In the genomic region with DNA sequence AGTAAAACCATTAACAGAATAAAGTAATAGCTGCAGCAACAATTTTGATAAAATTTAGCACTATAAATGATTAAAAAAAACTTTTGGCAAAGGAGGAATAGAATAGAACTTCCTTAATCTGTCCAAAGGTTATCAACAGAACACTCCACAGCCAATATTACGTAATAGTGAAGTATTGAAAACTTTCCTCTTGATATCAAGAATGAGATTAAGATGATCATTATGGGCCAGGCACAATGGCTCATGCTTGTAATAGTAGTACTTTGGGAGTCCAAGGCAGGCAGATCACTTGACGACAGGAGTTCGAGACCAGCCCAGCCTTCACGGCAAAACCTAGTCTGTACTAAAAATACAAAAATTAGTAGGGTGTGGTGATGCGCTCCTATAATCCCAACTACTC, we compare ENCODE assay signal across 21 cellular contexts. TPM values are rescaled to one million over a fixed set of nuclear protein-coding genes. Genes with fewer than 3 reads are reported as not detected.
DNase-seq lines count a peak whose midpoint lies in the region; ATAC-seq, FAIRE-seq and TF ChIP-seq lines count a peak whose summit lies in the region.
"Had no signal": no experiment of that assay in that cellular context is flagged by ENCODE, and none has a peak within 500 bp of the region (broad histone marks: within the 10 kb centered on the region; RNA-seq: fewer than 3 reads in every experiment).

No MANE protein-coding gene starts in this region.

- no TSS peak for BruUV-seq in HepG2 (replicated peaks; lab: Mats Ljungman, UMichigan)

- H2BK120ac ChIP-seq in H1 (replicated peaks; ENCODE audit: low read depth, low read length), result no peak overlapping the region

- H2BK20ac ChIP-seq in H1 (ENCODE audit: low read length), result no peak overlapping the region

- no peaks in the 10 kb centered on the region for H3K79me2 ChIP-seq in HepG2 (ENCODE audit: insufficient read depth, low read length)
- H3K79me2 ChIP-seq in H1 (ENCODE audit: control insufficient read depth in 1 of 2, insufficient read depth in 2 of 2, low read length in 2 of 2), result no peaks in the 10 kb centered on the region

- H3K9ac ChIP-seq in HepG2 (ENCODE audit: insufficient read depth, low read depth, low read length) (no peak overlapping the region), H1 (replicated peaks in 1 of 4; ENCODE audit: extremely low read depth in 1 of 4, low read depth in 3 of 4, low read length in 3 of 4) (no peak overlapping the region)
- H3K9ac ChIP-seq: BLaER1 treated with 17β-estradiol and CSF1 and Interleukin-3, amounts not matched to agents 10 nM and 100 nM had no signal

- CTCF ChIA-PET in HepG2 (lab: Yijun Ruan, JAX; ENCODE audit: low intra/inter-chr PET ratio, low total read pairs), result no interaction called here
- CTCF ChIA-PET in H1 (lab: Charles Lee; ENCODE audit: partially characterized antibody), result no interaction called here

- no peak overlapping the region for H3K18ac ChIP-seq in H1 (ENCODE audit: extremely low read depth, low read length)

- no peak overlapping the region for H3K14ac ChIP-seq in H1 (ENCODE audit: insufficient read length)

- H2BK5ac ChIP-seq in H1 (ENCODE audit: low read depth, low read length), result no peak overlapping the region

- H4K91ac ChIP-seq in H1 (replicated peaks; ENCODE audit: insufficient read length, low read length), result no peak overlapping the region

- TF ChIP-seq RAD21 in HepG2 (CRISPR knock-in tag; IDR thresholded peaks at IDR 0.05), result no peak
- TF ChIP-seq RAD21 in H1 (IDR thresholded peaks at IDR 0.05 in 1 of 2, conservative IDR thresholded peaks at IDR 0.05 in 1 of 2; ENCODE audit: low read depth in 2 of 2, low read length in 2 of 2), result no peak

- H4K20me1 ChIP-seq in HepG2 (ENCODE audit: insufficient read depth, low read length) (no peaks in the 10 kb centered on the region), H1 (replicated peaks in 1 of 2; ENCODE audit: control insufficient read depth in 1 of 2, insufficient read depth in 2 of 2, low read length in 2 of 2) (no peaks in the 10 kb centered on the region)
- H4K20me1 ChIP-seq: BLaER1 treated with 17β-estradiol and CSF1 and Interleukin-3, amounts not matched to agents 10 nM and 100 nM had no signal

- H3K23me2 ChIP-seq in H1 (ENCODE audit: low read depth, low read length), result no peaks in the 10 kb centered on the region

- H3K23ac ChIP-seq in H1 (ENCODE audit: insufficient read length), result no peak overlapping the region

- H2AFZ ChIP-seq in HepG2 (ENCODE audit: low read length), result no peak overlapping the region
- H2AFZ ChIP-seq in H1 (ENCODE audit: low read length), result no peak overlapping the region

- H3K56ac ChIP-seq in H1 (replicated peaks; ENCODE audit: insufficient read length, low read depth, low read length), result no peak overlapping the region

- peaks cover 4 to 24% of the 10 kb centered on the region in 2 experiments; a peak in 4 of 5 replicates for H3K36me3 ChIP-seq in HepG2 (replicated peaks in 1 of 2; ENCODE audit: control insufficient read depth in 1 of 2, insufficient read depth in 2 of 2, low read length in 2 of 2)
- no peaks in the 10 kb centered on the region for H3K36me3 ChIP-seq in right lobe of liver
- no peaks in the 10 kb centered on the region; a peak in 1 of 8 replicates for H3K36me3 ChIP-seq in H1 (ENCODE audit: control insufficient read depth in 2 of 4, insufficient read depth in 4 of 4, low read length in 3 of 4)
- no peaks in the 10 kb centered on the region for H3K36me3 ChIP-seq in small intestine (ENCODE audit: control insufficient read depth in 2 of 2, insufficient read depth in 2 of 2, low read length in 2 of 2)
- H3K36me3 ChIP-seq: BLaER1 treated with 17β-estradiol and CSF1 and Interleukin-3, amounts not matched to agents 10 nM and 100 nM had no signal

- no peak for TF ChIP-seq POLR2A in HepG2 (IDR thresholded peaks at IDR 0.05; ENCODE audit: insufficient read depth in 1 of 2, low read depth in 2 of 2, low read length in 2 of 2)
- no peak for TF ChIP-seq POLR2A in right lobe of liver (IDR thresholded peaks at IDR 0.05)
- no peak for TF ChIP-seq POLR2A in H1 (IDR thresholded peaks at IDR 0.05; ENCODE audit: control extremely low read depth in 1 of 2, low read depth in 2 of 2, low read length in 2 of 2)

- H4K8ac ChIP-seq in H1 (ENCODE audit: extremely low read depth, insufficient read depth, low read length), result no peak overlapping the region

- no peak overlapping the region for H2BK12ac ChIP-seq in H1 (ENCODE audit: low read depth, low read length)

- no peak for DNase-seq in HepG2 (ENCODE audit: low spot score)
- no peak for DNase-seq in right lobe of liver
- no peak for DNase-seq in H1 (ENCODE audit: low read depth in 1 of 2, low spot score in 2 of 2)
- DNase-seq in small intestine, result peak; percentile 20
- DNase-seq: AML-193; Caco-2; Calu3; CD4-positive, alpha-beta T cell; CD8-positive, alpha-beta T cell; DMS79 treated with DMSO at 0.1 percent for 48 hours; GF-D8 had no signal

- in situ Hi-C loops in HepG2 (cut with HindIII; ENCODE audit: extremely low pct_ligation_motif_present, low pct_unique_long_range_greater_than_20kb), result no loop called here

- FAIRE-seq in HepG2 (lab: Jason Lieb, UNC) (no peak), H1 (lab: Jason Lieb, UNC) (no peak), small intestine (lab: Jason Lieb, UNC) (no peak)
- FAIRE-seq: A549, D721Med, GM12891 had no signal

- 97% methylated on average over 5 of the region's 5 CpGs for WGBS in HepG2 (ENCODE audit: low lambda C conversion rate)
- 96% methylated on average over 5 of the region's 5 CpGs for WGBS in right lobe of liver (ENCODE audit: insufficient coverage, low coverage, low lambda C conversion rate, missing lambda C conversion rate)
- 95% methylated on average over 5 of the region's 5 CpGs; no CpG with 5 or more reads in 1 of the 2 experiments for WGBS in H1 (ENCODE audit: extremely low coverage in 1 of 2, insufficient coverage in 1 of 2, insufficient read length in 1 of 2, insufficient replicate concordance in 2 of 2, low coverage in 1 of 2, low lambda C conversion rate in 2 of 2, missing lambda C conversion rate in 1 of 2), 2 experiments
- WGBS in small intestine, 3 donors, result 86 to 94% (median 88%) methylated on average over 5 of the region's 5 CpGs

- H4K5ac ChIP-seq in H1 (ENCODE audit: insufficient read length, low read depth, low read length), result no peak overlapping the region

- TF ChIP-seq EP300 in HepG2 (IDR thresholded peaks at IDR 0.05; ENCODE audit: low read depth in 2 of 2, low read length in 2 of 2) (no peak), HepG2 (CRISPR knock-in tag; IDR thresholded peaks at IDR 0.05; ENCODE audit: borderline replicate concordance) (no peak), H1 (IDR thresholded peaks at IDR 0.05; ENCODE audit: borderline replicate concordance in 1 of 2, low read depth in 2 of 2, low read length in 2 of 2) (no peak)

- H3K4me1 ChIP-seq in HepG2 (ENCODE audit: insufficient read depth, low read length), result no peaks in the 10 kb centered on the region
- H3K4me1 ChIP-seq in right lobe of liver, result no peaks in the 10 kb centered on the region
- H3K4me1 ChIP-seq in H1 (replicated peaks in 1 of 4; ENCODE audit: control insufficient read depth in 3 of 4, insufficient read depth in 4 of 4, low read length in 3 of 4), result peaks cover 4 to 8% (median 6%) of the 10 kb centered on the region in 4 experiments; a peak in 6 of 7 replicates
- peaks cover 0 to 2% of the 10 kb centered on the region in 2 donors for H3K4me1 ChIP-seq in small intestine (ENCODE audit: control insufficient read depth in 2 of 2, insufficient read depth in 1 of 2, low read depth in 1 of 2, low read length in 1 of 2)
- H3K4me1 ChIP-seq: A549; BLaER1 treated with 17β-estradiol and CSF1 and Interleukin-3, amounts not matched to agents 10 nM and 100 nM; Caco-2 had no signal

- H2AK5ac ChIP-seq in H1 (ENCODE audit: low read depth, low read length), result no peak overlapping the region

- intact Hi-C loops in HepG2 (cut with micrococcal nuclease; ENCODE audit: unreplicated experiment), result no loop called here
- intact Hi-C loops in right lobe of liver (cut with DNase I), result no loop called here

- H3K27me3 ChIP-seq in HepG2 (ENCODE audit: control insufficient read depth in 1 of 2, insufficient read depth in 2 of 2, low read length in 2 of 2), result no peaks in the 10 kb centered on the region
- no peaks in the 10 kb centered on the region for H3K27me3 ChIP-seq in right lobe of liver
- H3K27me3 ChIP-seq in H1 (replicated peaks in 1 of 4; ENCODE audit: control insufficient read depth in 3 of 4, extremely low read depth in 1 of 4, insufficient read depth in 3 of 4, low read length in 3 of 4), result no peaks in the 10 kb centered on the region
- H3K27me3 ChIP-seq in small intestine (ENCODE audit: control insufficient read depth in 2 of 2, insufficient read depth in 2 of 2, low read length in 2 of 2), result no peaks in the 10 kb centered on the region
- H3K27me3 ChIP-seq: BLaER1 treated with 17β-estradiol and CSF1 and Interleukin-3, amounts not matched to agents 10 nM and 100 nM had no signal

- no peak overlapping the region for H3K4ac ChIP-seq in H1 (replicated peaks; ENCODE audit: insufficient read length, low read depth, low read length)

- no peaks in the 10 kb centered on the region for H3K9me3 ChIP-seq in HepG2 (ENCODE audit: low read length)
- no peaks in the 10 kb centered on the region for H3K9me3 ChIP-seq in right lobe of liver
- H3K9me3 ChIP-seq in H1 (ENCODE audit: insufficient read depth in 2 of 2, low read depth in 1 of 2, low read length in 1 of 2), result no peaks in the 10 kb centered on the region
- H3K9me3 ChIP-seq in small intestine (ENCODE audit: control insufficient read depth, low read depth), result no peaks in the 10 kb centered on the region
- H3K9me3 ChIP-seq: A549, Caco-2 had no signal

- H2BK15ac ChIP-seq in H1 (ENCODE audit: low read length), result no peak overlapping the region

- ATAC-seq in HepG2, result no peak
- no peak for ATAC-seq in right lobe of liver
- ATAC-seq in HG03280 (IDR thresholded peaks at IDR 0.05; ENCODE audit: unreplicated experiment), result no peak
- no peak for ATAC-seq in HG02884 (IDR thresholded peaks at IDR 0.05; ENCODE audit: unreplicated experiment)
- ATAC-seq: A549; CD8-positive, alpha-beta T cell had no signal

- TF ChIP-seq CTCF in HepG2 (CRISPR knock-in tag; IDR thresholded peaks at IDR 0.05) (no peak), right lobe of liver (IDR thresholded peaks at IDR 0.05) (no peak), H1 (IDR thresholded peaks at IDR 0.05; ENCODE audit: control extremely low read depth in 1 of 3, insufficient read depth in 1 of 3, low read depth in 1 of 3, low read length in 3 of 3) (no peak)

- no peaks in the 10 kb centered on the region for H3K79me1 ChIP-seq in H1 (ENCODE audit: low read depth, low read length)

- POLR2A ChIA-PET in HepG2 (lab: Yijun Ruan, JAX) (no interaction called here), H1 (lab: Charles Lee; ENCODE audit: partially characterized antibody) (no interaction called here)

- H3K27ac ChIP-seq in HepG2 (ENCODE audit: extremely low read length, insufficient read depth, low read length) (no peak overlapping the region), right lobe of liver (no peak overlapping the region), H1 (ENCODE audit: low read depth, low read length) (no peak overlapping the region), small intestine (ENCODE audit: low read depth in 1 of 2, low read length in 1 of 2) (no peak overlapping the region)
- H3K27ac ChIP-seq: 22Rv1; A549; BLaER1 treated with 17β-estradiol and CSF1 and Interleukin-3, amounts not matched to agents 10 nM and 100 nM; C4-2B had no signal

- H3K4me3 ChIP-seq in HepG2 (replicated peaks in 1 of 3; ENCODE audit: insufficient read depth in 1 of 3, low read depth in 2 of 3, low read length in 3 of 3), result no peak overlapping the region
- H3K4me3 ChIP-seq in right lobe of liver, result no peak overlapping the region
- no peak overlapping the region for H3K4me3 ChIP-seq in H1 (ENCODE audit: extremely low read depth in 1 of 4, insufficient read depth in 2 of 4, low read depth in 3 of 4, low read length in 4 of 4)
- no peak overlapping the region for H3K4me3 ChIP-seq in small intestine (ENCODE audit: low read depth in 1 of 2, low read length in 2 of 2)
- H3K4me3 ChIP-seq: A549; BLaER1 treated with 17β-estradiol and CSF1 and Interleukin-3, amounts not matched to agents 10 nM and 100 nM had no signal

- H3K4me2 ChIP-seq in HepG2 (ENCODE audit: low read depth, low read length) (no peak overlapping the region), H1 (ENCODE audit: insufficient read depth in 1 of 2, low read depth in 2 of 2, low read length in 2 of 2) (no peak overlapping the region)
- H3K4me2 ChIP-seq: A549; BLaER1 treated with 17β-estradiol and CSF1 and Interleukin-3, amounts not matched to agents 10 nM and 100 nM had no signal

RNA-seq across cellular contexts. Expression of gene SOBP, which starts 26.0 kb away (rescaled TPM):
- total RNA-seq in HepG2 (2016; rRNA removed; fragmentation: Illumina TruSeq; extraction: Trizol) (5.0 and 6.9 TPM in 2 replicates), right lobe of liver (1 to 10 TPM; 1.3 to 3.5 (median 1.6) TPM)
- 16.8 and 17.1 TPM in 2 replicates for total RNA-seq in HepG2 (2016; cell fraction: cytosol; rRNA removed; fragmentation: Illumina TruSeq; extraction: Trizol; ENCODE audit: low read depth)
- total RNA-seq in HepG2 (2016; cell fraction: insoluble cytoplasmic fraction; rRNA removed; fragmentation: Illumina TruSeq; extraction: Trizol), result 4.6 and 7.3 TPM in 2 replicates
- 9.6 and 9.9 TPM in 2 replicates for total RNA-seq in HepG2 (2016; cell fraction: membrane; rRNA removed; fragmentation: Illumina TruSeq; extraction: Trizol)
- 20.2 and 20.8 TPM in 2 replicates for total RNA-seq in HepG2 (2016; cell fraction: nucleus; rRNA removed; fragmentation: Illumina TruSeq; extraction: Trizol)
- polyA plus RNA-seq in HepG2 (2011; rRNA removed) (1.2 and 1.5 TPM in 2 replicates), H1 (2011; rRNA removed) (0.45 and 0.55 TPM in 2 replicates), small intestine (1 to 10 TPM in 2 of 3 donors, not detected in 1; 1.1 to 1.6 TPM)
- polyA plus RNA-seq in HepG2 (2011; cell fraction: cytosol; rRNA removed), result 0.68 and 0.69 TPM in 2 replicates
- polyA plus RNA-seq in HepG2 (2011; cell fraction: nucleus; rRNA removed), result 2.6 and 4.7 TPM in 2 replicates
- 7.5 and 8.9 TPM in 2 replicates for polyA plus RNA-seq in HepG2 (2012)
- 3.7 and 4.0 TPM in 2 replicates for polyA plus RNA-seq in HepG2 (2016; cell fraction: cytosol; fragmentation: Illumina TruSeq; extraction: Trizol; ENCODE audit: low read depth)
- polyA plus RNA-seq in HepG2 (2016; cell fraction: insoluble cytoplasmic fraction; fragmentation: Illumina TruSeq; extraction: Trizol; ENCODE audit: low read depth), result 7.3 and 10.4 TPM in 2 replicates
- polyA plus RNA-seq in HepG2 (2016; cell fraction: membrane; fragmentation: Illumina TruSeq; extraction: Trizol; ENCODE audit: low read depth), result 7.3 and 8.1 TPM in 2 replicates
- polyA plus RNA-seq in HepG2 (2016; cell fraction: nucleus; fragmentation: Illumina TruSeq; extraction: Trizol; ENCODE audit: insufficient read depth, low read depth), result 11.6 and 12.0 TPM in 2 replicates
- polyA minus RNA-seq in HepG2 (2011; rRNA and poly(A)+ RNA removed; ENCODE audit: low replicate concordance), result 0.12 and 2.0 TPM in 2 replicates
- 2.5 and 3.5 TPM in 2 replicates for polyA minus RNA-seq in HepG2 (2011; cell fraction: cytosol; rRNA and poly(A)+ RNA removed)
- 17.2 and 22.7 TPM in 2 replicates for polyA minus RNA-seq in HepG2 (2011; cell fraction: nucleus; rRNA and poly(A)+ RNA removed)
- 6.2 and 7.4 TPM in 2 replicates for total RNA-seq in H1 (2021; fragmentation: NEBNext Ultra II Directional; extraction: Animal tissue kit (Norgen Biotek cat#: 25700))
- 0.56 TPM for polyA plus RNA-seq in H1 (2011; cell fraction: cytosol; rRNA removed)
- 1.4 TPM for polyA plus RNA-seq in H1 (2011; cell fraction: nucleus; rRNA removed)
- 2.3 to 2.9 TPM (median 2.7 TPM) in 4 replicates for polyA plus RNA-seq in H1 (2012, experiment 1 of 2)
- polyA plus RNA-seq in H1 (2012, experiment 2 of 2), result 2.0 TPM
- 2.7 TPM for polyA plus RNA-seq in H1 (2013, experiment 1 of 2)
- polyA plus RNA-seq in H1 (2013, experiment 2 of 2), result 2.5 TPM
- 1.2 and 2.4 TPM in 2 replicates for polyA minus RNA-seq in H1 (2011; rRNA and poly(A)+ RNA removed)
- polyA minus RNA-seq in H1 (2011; cell fraction: cytosol; rRNA and poly(A)+ RNA removed), result 4.0 TPM
- 7.0 TPM for polyA minus RNA-seq in H1 (2011; cell fraction: nucleus; rRNA and poly(A)+ RNA removed)
- total RNA-seq: A172, Caco-2 had no signal
- polyA plus RNA-seq: BJ had no signal

RNA-seq across cellular contexts. Expression of gene PDSS2, which starts 56.6 kb away (rescaled TPM):
- 17.0 and 23.7 TPM in 2 replicates for total RNA-seq in HepG2 (2016; rRNA removed; fragmentation: Illumina TruSeq; extraction: Trizol)
- total RNA-seq in HepG2 (2016; cell fraction: cytosol; rRNA removed; fragmentation: Illumina TruSeq; extraction: Trizol; ENCODE audit: low read depth), result 2.9 and 3.2 TPM in 2 replicates
- 18.3 and 23.8 TPM in 2 replicates for total RNA-seq in HepG2 (2016; cell fraction: insoluble cytoplasmic fraction; rRNA removed; fragmentation: Illumina TruSeq; extraction: Trizol)
- 9.3 and 9.5 TPM in 2 replicates for total RNA-seq in HepG2 (2016; cell fraction: membrane; rRNA removed; fragmentation: Illumina TruSeq; extraction: Trizol)
- 14.1 and 15.4 TPM in 2 replicates for total RNA-seq in HepG2 (2016; cell fraction: nucleus; rRNA removed; fragmentation: Illumina TruSeq; extraction: Trizol)
- 12.5 and 16.2 TPM in 2 replicates for polyA plus RNA-seq in HepG2 (2011; rRNA removed)
- 9.6 and 11.7 TPM in 2 replicates for polyA plus RNA-seq in HepG2 (2011; cell fraction: cytosol; rRNA removed)
- 7.2 and 7.4 TPM in 2 replicates for polyA plus RNA-seq in HepG2 (2011; cell fraction: nucleus; rRNA removed)
- polyA plus RNA-seq in HepG2 (2012), result 9.1 and 10.3 TPM in 2 replicates
- 2.9 TPM in 2 replicates for polyA plus RNA-seq in HepG2 (2016; cell fraction: cytosol; fragmentation: Illumina TruSeq; extraction: Trizol; ENCODE audit: low read depth)
- 23.7 and 26.1 TPM in 2 replicates for polyA plus RNA-seq in HepG2 (2016; cell fraction: insoluble cytoplasmic fraction; fragmentation: Illumina TruSeq; extraction: Trizol; ENCODE audit: low read depth)
- 5.0 and 6.5 TPM in 2 replicates for polyA plus RNA-seq in HepG2 (2016; cell fraction: membrane; fragmentation: Illumina TruSeq; extraction: Trizol; ENCODE audit: low read depth)
- 9.4 and 12.7 TPM in 2 replicates for polyA plus RNA-seq in HepG2 (2016; cell fraction: nucleus; fragmentation: Illumina TruSeq; extraction: Trizol; ENCODE audit: insufficient read depth, low read depth)
- polyA minus RNA-seq in HepG2 (2011; rRNA and poly(A)+ RNA removed; ENCODE audit: low replicate concordance), result 31.3 and 38.1 TPM in 2 replicates
- polyA minus RNA-seq in HepG2 (2011; cell fraction: cytosol; rRNA and poly(A)+ RNA removed), result 11.1 and 12.6 TPM in 2 replicates
- polyA minus RNA-seq in HepG2 (2011; cell fraction: nucleus; rRNA and poly(A)+ RNA removed), result 31.7 and 32.4 TPM in 2 replicates
- 10 to 100 TPM; 17.0 to 25.1 (median 19.0) TPM for total RNA-seq in right lobe of liver
- total RNA-seq in H1 (2021; fragmentation: NEBNext Ultra II Directional; extraction: Animal tissue kit (Norgen Biotek cat#: 25700)), result 15.6 and 16.1 TPM in 2 replicates
- 10.7 TPM in 2 replicates for polyA plus RNA-seq in H1 (2011; rRNA removed)
- 10.7 TPM for polyA plus RNA-seq in H1 (2011; cell fraction: cytosol; rRNA removed)
- polyA plus RNA-seq in H1 (2011; cell fraction: nucleus; rRNA removed), result 16.1 TPM
- 10.0 to 13.8 TPM (median 10.7 TPM) in 4 replicates for polyA plus RNA-seq in H1 (2012, experiment 1 of 2)
- 4.5 TPM for polyA plus RNA-seq in H1 (2012, experiment 2 of 2)
- 8.5 TPM for polyA plus RNA-seq in H1 (2013, experiment 1 of 2)
- polyA plus RNA-seq in H1 (2013, experiment 2 of 2), result 8.2 TPM
- 22.7 and 24.0 TPM in 2 replicates for polyA minus RNA-seq in H1 (2011; rRNA and poly(A)+ RNA removed)
- 11.0 TPM for polyA minus RNA-seq in H1 (2011; cell fraction: cytosol; rRNA and poly(A)+ RNA removed)
- 45.2 TPM for polyA minus RNA-seq in H1 (2011; cell fraction: nucleus; rRNA and poly(A)+ RNA removed)
- 10 to 100 TPM in 1 of 3 donors, 1 to 10 TPM in 2; 6.5 to 13.4 (median 9.8) TPM for polyA plus RNA-seq in small intestine

Comparison
In these comparisons a context has a peak if more than half of its experiments do, and no peak if none do; other contexts are left out.
1. Of the 41 proteins assayed by ChIP-seq in both HepG2 and H1: peak only in HepG2: none; only in H1: none; in both: CEBPB; in neither: 40.